Comparison of ENCODE assay signal across 1 cellular context in genomic region chr1:95067069-95067468, GRCh38.
TF ChIP-seq lines count a peak whose summit lies in the region.

No MANE protein-coding gene starts in this region.

TF ChIP-seq in HepG2, 621 proteins besides CTCF, POLR2A, EP300 and RAD21 (continued from another document and continues in another):
- peak; percentile 68 for TF ChIP-seq HNF1A (IDR thresholded peaks at IDR 0.05; ENCODE audit: low read depth)
- peak; percentile 73; the same call in 1 of the 2 replicates for TF ChIP-seq HNF1A (CRISPR knock-in tag; IDR thresholded peaks at IDR 0.05; ENCODE audit: borderline replicate concordance)
- peak in 1 of 2 experiments; percentile 80; a peak in 1 of 4 replicates for TF ChIP-seq KLF16 (CRISPR knock-in tag; IDR thresholded peaks at IDR 0.05)
- peak; percentile 55; the same call in 1 of the 2 replicates for TF ChIP-seq YEATS4 (CRISPR knock-in tag; IDR thresholded peaks at IDR 0.05; ENCODE audit: borderline replicate concordance)
- 0 out of 2 replicates have a peak, but pooled peaks have one; percentile 21 for TF ChIP-seq KDM1A (CRISPR knock-in tag; IDR thresholded peaks at IDR 0.05)
- TF ChIP-seq CREM (IDR thresholded peaks at IDR 0.05), result 0 out of 2 replicates have a peak, but pooled peaks have one; percentile 67
- no peak for TF ChIP-seq CREM (CRISPR knock-in tag; IDR thresholded peaks at IDR 0.05)
- TF ChIP-seq, protein P1, sequence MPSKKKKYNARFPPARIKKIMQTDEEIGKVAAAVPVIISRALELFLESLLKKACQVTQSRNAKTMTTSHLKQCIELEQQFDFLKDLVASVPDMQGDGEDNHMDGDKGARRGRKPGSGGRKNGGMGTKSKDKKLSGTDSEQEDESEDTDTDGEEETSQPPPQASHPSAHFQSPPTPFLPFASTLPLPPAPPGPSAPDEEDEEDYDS (CRISPR knock-in tag; IDR thresholded peaks at IDR 0.05), result no peak
- no peak for TF ChIP-seq SRSF1 (optimal IDR thresholded peaks at IDR 0.05; ENCODE audit: low read depth, low read length)
- peak; percentile 54; the same call in 1 of the 2 replicates for TF ChIP-seq ZNF331 (CRISPR knock-in tag; IDR thresholded peaks at IDR 0.05)
- TF ChIP-seq NR2F1 (CRISPR knock-in tag; IDR thresholded peaks at IDR 0.05), result 0 out of 4 replicates have a peak, but pooled peaks of 1 of the 2 experiments have one; percentile 37
- TF ChIP-seq JARID2 (CRISPR knock-in tag; IDR thresholded peaks at IDR 0.05; ENCODE audit: insufficient replicate concordance), result no peak
- TF ChIP-seq, protein P2, sequence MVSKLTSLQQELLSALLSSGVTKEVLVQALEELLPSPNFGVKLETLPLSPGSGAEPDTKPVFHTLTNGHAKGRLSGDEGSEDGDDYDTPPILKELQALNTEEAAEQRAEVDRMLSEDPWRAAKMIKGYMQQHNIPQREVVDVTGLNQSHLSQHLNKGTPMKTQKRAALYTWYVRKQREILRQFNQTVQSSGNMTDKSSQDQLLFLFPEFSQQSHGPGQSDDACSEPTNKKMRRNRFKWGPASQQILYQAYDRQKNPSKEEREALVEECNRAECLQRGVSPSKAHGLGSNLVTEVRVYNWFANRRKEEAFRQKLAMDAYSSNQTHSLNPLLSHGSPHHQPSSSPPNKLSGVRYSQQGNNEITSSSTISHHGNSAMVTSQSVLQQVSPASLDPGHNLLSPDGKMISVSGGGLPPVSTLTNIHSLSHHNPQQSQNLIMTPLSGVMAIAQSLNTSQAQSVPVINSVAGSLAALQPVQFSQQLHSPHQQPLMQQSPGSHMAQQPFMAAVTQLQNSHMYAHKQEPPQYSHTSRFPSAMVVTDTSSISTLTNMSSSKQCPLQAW (CRISPR knock-in tag; IDR thresholded peaks at IDR 0.05), result peak; percentile 63; the same call in 1 of the 2 replicates
- peak; percentile 97 for TF ChIP-seq NCOA2 (CRISPR knock-in tag; IDR thresholded peaks at IDR 0.05)
- TF ChIP-seq FOXA1 (IDR thresholded peaks at IDR 0.05), result no peak
- TF ChIP-seq FOXA1 (CRISPR knock-in tag; IDR thresholded peaks at IDR 0.05), result peak; percentile 36; the same call in 1 of the 2 replicates
- TF ChIP-seq AGO2 (optimal IDR thresholded peaks at IDR 0.05; ENCODE audit: low read depth, low read length), result no peak
- no peak for TF ChIP-seq ZNF607 (CRISPR knock-in tag; IDR thresholded peaks at IDR 0.05; ENCODE audit: borderline replicate concordance)
- TF ChIP-seq, protein P3, sequence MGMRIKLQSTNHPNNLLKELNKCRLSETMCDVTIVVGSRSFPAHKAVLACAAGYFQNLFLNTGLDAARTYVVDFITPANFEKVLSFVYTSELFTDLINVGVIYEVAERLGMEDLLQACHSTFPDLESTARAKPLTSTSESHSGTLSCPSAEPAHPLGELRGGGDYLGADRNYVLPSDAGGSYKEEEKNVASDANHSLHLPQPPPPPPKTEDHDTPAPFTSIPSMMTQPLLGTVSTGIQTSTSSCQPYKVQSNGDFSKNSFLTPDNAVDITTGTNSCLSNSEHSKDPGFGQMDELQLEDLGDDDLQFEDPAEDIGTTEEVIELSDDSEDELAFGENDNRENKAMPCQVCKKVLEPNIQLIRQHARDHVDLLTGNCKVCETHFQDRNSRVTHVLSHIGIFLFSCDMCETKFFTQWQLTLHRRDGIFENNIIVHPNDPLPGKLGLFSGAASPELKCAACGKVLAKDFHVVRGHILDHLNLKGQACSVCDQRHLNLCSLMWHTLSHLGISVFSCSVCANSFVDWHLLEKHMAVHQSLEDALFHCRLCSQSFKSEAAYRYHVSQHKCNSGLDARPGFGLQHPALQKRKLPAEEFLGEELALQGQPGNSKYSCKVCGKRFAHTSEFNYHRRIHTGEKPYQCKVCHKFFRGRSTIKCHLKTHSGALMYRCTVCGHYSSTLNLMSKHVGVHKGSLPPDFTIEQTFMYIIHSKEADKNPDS (CRISPR knock-in tag; IDR thresholded peaks at IDR 0.05), result 0 out of 2 replicates have a peak, but pooled peaks have one; percentile 20
- TF ChIP-seq ZNF567 (CRISPR knock-in tag; IDR thresholded peaks at IDR 0.05; ENCODE audit: borderline replicate concordance), result no peak
- TF ChIP-seq, protein P4, sequence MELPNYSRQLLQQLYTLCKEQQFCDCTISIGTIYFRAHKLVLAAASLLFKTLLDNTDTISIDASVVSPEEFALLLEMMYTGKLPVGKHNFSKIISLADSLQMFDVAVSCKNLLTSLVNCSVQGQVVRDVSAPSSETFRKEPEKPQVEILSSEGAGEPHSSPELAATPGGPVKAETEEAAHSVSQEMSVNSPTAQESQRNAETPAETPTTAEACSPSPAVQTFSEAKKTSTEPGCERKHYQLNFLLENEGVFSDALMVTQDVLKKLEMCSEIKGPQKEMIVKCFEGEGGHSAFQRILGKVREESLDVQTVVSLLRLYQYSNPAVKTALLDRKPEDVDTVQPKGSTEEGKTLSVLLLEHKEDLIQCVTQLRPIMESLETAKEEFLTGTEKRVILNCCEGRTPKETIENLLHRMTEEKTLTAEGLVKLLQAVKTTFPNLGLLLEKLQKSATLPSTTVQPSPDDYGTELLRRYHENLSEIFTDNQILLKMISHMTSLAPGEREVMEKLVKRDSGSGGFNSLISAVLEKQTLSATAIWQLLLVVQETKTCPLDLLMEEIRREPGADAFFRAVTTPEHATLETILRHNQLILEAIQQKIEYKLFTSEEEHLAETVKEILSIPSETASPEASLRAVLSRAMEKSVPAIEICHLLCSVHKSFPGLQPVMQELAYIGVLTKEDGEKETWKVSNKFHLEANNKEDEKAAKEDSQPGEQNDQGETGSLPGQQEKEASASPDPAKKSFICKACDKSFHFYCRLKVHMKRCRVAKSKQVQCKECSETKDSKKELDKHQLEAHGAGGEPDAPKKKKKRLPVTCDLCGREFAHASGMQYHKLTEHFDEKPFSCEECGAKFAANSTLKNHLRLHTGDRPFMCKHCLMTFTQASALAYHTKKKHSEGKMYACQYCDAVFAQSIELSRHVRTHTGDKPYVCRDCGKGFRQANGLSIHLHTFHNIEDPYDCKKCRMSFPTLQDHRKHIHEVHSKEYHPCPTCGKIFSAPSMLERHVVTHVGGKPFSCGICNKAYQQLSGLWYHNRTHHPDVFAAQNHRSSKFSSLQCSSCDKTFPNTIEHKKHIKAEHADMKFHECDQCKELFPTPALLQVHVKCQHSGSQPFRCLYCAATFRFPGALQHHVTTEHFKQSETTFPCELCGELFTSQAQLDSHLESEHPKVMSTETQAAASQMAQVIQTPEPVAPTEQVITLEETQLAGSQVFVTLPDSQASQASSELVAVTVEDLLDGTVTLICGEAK (IDR thresholded peaks at IDR 0.05), result no peak
- TF ChIP-seq, protein P4 (CRISPR knock-in tag; IDR thresholded peaks at IDR 0.05), result no peak; the same call in 1 of the 2 replicates
- TF ChIP-seq HOXA5 (CRISPR knock-in tag; IDR thresholded peaks at IDR 0.05), result peak; percentile 82; the same call in 1 of the 2 replicates
- TF ChIP-seq BCL6 (CRISPR knock-in tag; IDR thresholded peaks at IDR 0.05), result peak; percentile 78
- TF ChIP-seq RCOR2 (CRISPR knock-in tag; IDR thresholded peaks at IDR 0.05), result peak; percentile 71
- peak; percentile 69; the same call in 1 of the 2 replicates for TF ChIP-seq ZNF644 (CRISPR knock-in tag; IDR thresholded peaks at IDR 0.05; ENCODE audit: low read depth)
- TF ChIP-seq AKAP8 (CRISPR knock-in tag; IDR thresholded peaks at IDR 0.05), result no peak
- TF ChIP-seq ARID2 (CRISPR knock-in tag; IDR thresholded peaks at IDR 0.05; ENCODE audit: borderline replicate concordance), result no peak
- TF ChIP-seq NFKB2 (CRISPR knock-in tag; IDR thresholded peaks at IDR 0.05; ENCODE audit: borderline replicate concordance), result no peak
- no peak for TF ChIP-seq MATR3 (CRISPR knock-in tag; IDR thresholded peaks at IDR 0.05)
- peak; percentile 75; the same call in 1 of the 2 replicates for TF ChIP-seq ZBTB25 (CRISPR knock-in tag; IDR thresholded peaks at IDR 0.05)
- TF ChIP-seq, protein P5, sequence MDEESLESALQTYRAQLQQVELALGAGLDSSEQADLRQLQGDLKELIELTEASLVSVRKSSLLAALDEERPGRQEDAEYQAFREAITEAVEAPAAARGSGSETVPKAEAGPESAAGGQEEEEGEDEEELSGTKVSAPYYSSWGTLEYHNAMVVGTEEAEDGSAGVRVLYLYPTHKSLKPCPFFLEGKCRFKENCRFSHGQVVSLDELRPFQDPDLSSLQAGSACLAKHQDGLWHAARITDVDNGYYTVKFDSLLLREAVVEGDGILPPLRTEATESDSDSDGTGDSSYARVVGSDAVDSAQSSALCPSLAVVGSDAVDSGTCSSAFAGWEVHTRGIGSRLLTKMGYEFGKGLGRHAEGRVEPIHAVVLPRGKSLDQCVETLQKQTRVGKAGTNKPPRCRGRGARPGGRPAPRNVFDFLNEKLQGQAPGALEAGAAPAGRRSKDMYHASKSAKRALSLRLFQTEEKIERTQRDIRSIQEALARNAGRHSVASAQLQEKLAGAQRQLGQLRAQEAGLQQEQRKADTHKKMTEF (CRISPR knock-in tag; IDR thresholded peaks at IDR 0.05), result peak; percentile 89
- TF ChIP-seq RBM39 (IDR thresholded peaks at IDR 0.05; ENCODE audit: low read depth, low read length, poor library complexity, severe bottlenecking), result no peak
- 0 out of 2 replicates have a peak, but pooled peaks have one; percentile 19 for TF ChIP-seq ZNF281 (CRISPR knock-in tag; IDR thresholded peaks at IDR 0.05; ENCODE audit: borderline replicate concordance)
